1 cellular context compared by ENCODE assay signal in the genomic region with DNA sequence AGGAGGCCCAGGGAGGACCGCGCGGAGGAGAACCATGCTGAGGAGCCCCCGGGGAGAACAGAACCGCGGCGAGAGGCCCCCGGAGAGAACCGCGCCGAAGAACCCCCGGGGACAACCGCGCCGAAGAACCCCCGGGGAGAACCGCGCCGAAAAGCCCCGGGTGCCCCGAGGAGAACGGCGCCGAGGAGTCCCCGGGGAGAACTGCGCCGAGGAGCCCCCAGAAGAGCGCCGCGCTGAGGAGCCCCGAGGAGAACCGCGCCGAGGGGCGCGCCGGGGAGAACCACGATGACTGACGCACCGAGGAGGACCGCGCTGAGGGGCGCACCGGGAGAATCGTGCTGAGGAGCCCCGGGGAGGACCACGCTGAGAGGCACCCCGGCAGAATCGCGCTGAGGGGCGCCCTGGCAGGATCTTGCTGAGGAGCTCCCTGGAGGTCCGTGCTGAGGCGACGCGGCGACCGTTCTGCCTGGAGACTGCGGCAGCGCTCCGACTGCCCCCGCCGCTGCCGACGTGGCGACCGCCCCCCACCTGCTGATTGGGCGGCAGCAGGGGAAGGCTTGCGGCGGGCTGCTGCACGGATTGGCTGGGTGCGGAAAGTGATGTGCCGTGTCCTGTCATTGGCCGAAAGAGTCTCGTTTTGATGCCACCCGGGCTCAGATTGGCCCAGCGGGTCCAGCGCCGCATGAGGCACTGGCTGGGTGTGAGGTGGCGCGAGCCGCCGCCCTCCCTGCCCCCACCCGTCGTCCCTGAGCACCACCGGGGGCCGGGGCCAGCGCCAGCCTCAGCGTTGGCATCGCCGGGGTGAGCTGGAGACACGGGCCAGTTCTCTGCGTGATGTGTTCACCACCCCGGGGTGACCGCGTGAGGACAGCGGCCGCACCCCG.
TF ChIP-seq lines count a peak whose summit lies in the region.

A gene (minus strand): TSS at position 464 of the 884 bp plus-strand sequence.

TF ChIP-seq in K562, 482 proteins besides CTCF, POLR2A, EP300 and RAD21 (continued from another document and continues in another):
- TF ChIP-seq, protein P1, sequence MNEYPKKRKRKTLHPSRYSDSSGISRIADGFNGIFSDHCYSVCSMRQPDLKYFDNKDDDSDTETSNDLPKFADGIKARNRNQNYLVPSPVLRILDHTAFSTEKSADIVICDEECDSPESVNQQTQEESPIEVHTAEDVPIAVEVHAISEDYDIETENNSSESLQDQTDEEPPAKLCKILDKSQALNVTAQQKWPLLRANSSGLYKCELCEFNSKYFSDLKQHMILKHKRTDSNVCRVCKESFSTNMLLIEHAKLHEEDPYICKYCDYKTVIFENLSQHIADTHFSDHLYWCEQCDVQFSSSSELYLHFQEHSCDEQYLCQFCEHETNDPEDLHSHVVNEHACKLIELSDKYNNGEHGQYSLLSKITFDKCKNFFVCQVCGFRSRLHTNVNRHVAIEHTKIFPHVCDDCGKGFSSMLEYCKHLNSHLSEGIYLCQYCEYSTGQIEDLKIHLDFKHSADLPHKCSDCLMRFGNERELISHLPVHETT (CRISPR knock-in tag; conservative IDR thresholded peaks at IDR 0.05 in 1 of 2, IDR thresholded peaks at IDR 0.05 in 1 of 2): 0 out of 4 replicates have a peak, but pooled peaks of 1 of the 2 experiments have one; percentile 9
- TF ChIP-seq, protein P2, sequence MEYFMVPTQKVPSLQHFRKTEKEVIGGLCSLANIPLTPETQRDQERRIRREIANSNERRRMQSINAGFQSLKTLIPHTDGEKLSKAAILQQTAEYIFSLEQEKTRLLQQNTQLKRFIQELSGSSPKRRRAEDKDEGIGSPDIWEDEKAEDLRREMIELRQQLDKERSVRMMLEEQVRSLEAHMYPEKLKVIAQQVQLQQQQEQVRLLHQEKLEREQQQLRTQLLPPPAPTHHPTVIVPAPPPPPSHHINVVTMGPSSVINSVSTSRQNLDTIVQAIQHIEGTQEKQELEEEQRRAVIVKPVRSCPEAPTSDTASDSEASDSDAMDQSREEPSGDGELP (CRISPR knock-in tag; IDR thresholded peaks at IDR 0.05; ENCODE audit: borderline replicate concordance): peak; percentile 72
- TF ChIP-seq WHSC1 (IDR thresholded peaks at IDR 0.05; ENCODE audit: low read length): no peak
- peak; percentile 69; the same call in 1 of the 2 replicates for TF ChIP-seq ESRRA (IDR thresholded peaks at IDR 0.05; ENCODE audit: borderline replicate concordance, low read depth)
- peak; percentile 3; the same call in 1 of the 2 replicates for TF ChIP-seq CBFB (CRISPR knock-in tag; IDR thresholded peaks at IDR 0.05)
- TF ChIP-seq TFAM (CRISPR knock-in tag; conservative IDR thresholded peaks at IDR 0.05): no peak
- TF ChIP-seq LEF1 (IDR thresholded peaks at IDR 0.05): peak; percentile 22; the same call in 1 of the 2 replicates
- TF ChIP-seq ZBTB1 (CRISPR knock-in tag; IDR thresholded peaks at IDR 0.05; ENCODE audit: borderline replicate concordance, low read depth): peak; percentile 45; the same call in 1 of the 2 replicates
- TF ChIP-seq, protein P3, sequence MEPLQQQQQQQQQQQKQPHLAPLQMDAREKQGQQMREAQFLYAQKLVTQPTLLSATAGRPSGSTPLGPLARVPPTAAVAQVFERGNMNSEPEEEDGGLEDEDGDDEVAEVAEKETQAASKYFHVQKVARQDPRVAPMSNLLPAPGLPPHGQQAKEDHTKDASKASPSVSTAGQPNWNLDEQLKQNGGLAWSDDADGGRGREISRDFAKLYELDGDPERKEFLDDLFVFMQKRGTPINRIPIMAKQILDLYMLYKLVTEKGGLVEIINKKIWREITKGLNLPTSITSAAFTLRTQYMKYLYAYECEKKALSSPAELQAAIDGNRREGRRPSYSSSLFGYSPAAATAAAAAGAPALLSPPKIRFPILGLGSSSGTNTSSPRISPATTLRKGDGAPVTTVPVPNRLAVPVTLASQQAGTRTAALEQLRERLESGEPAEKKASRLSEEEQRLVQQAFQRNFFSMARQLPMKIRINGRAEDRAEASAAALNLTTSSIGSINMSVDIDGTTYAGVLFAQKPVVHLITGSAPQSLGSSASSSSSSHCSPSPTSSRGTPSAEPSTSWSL (CRISPR knock-in tag; IDR thresholded peaks at IDR 0.05; ENCODE audit: borderline replicate concordance): no peak
- TF ChIP-seq, protein P4, sequence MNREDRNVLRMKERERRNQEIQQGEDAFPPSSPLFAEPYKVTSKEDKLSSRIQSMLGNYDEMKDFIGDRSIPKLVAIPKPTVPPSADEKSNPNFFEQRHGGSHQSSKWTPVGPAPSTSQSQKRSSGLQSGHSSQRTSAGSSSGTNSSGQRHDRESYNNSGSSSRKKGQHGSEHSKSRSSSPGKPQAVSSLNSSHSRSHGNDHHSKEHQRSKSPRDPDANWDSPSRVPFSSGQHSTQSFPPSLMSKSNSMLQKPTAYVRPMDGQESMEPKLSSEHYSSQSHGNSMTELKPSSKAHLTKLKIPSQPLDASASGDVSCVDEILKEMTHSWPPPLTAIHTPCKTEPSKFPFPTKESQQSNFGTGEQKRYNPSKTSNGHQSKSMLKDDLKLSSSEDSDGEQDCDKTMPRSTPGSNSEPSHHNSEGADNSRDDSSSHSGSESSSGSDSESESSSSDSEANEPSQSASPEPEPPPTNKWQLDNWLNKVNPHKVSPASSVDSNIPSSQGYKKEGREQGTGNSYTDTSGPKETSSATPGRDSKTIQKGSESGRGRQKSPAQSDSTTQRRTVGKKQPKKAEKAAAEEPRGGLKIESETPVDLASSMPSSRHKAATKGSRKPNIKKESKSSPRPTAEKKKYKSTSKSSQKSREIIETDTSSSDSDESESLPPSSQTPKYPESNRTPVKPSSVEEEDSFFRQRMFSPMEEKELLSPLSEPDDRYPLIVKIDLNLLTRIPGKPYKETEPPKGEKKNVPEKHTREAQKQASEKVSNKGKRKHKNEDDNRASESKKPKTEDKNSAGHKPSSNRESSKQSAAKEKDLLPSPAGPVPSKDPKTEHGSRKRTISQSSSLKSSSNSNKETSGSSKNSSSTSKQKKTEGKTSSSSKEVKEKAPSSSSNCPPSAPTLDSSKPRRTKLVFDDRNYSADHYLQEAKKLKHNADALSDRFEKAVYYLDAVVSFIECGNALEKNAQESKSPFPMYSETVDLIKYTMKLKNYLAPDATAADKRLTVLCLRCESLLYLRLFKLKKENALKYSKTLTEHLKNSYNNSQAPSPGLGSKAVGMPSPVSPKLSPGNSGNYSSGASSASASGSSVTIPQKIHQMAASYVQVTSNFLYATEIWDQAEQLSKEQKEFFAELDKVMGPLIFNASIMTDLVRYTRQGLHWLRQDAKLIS (CRISPR knock-in tag; IDR thresholded peaks at IDR 0.05): peak; percentile 97
- TF ChIP-seq, protein P5, sequence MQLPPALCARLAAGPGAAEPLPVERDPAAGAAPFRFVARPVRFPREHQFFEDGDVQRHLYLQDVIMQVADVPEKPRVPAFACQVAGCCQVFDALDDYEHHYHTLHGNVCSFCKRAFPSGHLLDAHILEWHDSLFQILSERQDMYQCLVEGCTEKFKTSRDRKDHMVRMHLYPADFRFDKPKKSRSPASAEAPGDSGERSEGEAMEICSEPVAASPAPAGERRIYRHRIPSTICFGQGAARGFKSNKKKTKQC (CRISPR knock-in tag; IDR thresholded peaks at IDR 0.05): peak; percentile 22; the same call in 1 of the 2 replicates
- TF ChIP-seq, protein P6, sequence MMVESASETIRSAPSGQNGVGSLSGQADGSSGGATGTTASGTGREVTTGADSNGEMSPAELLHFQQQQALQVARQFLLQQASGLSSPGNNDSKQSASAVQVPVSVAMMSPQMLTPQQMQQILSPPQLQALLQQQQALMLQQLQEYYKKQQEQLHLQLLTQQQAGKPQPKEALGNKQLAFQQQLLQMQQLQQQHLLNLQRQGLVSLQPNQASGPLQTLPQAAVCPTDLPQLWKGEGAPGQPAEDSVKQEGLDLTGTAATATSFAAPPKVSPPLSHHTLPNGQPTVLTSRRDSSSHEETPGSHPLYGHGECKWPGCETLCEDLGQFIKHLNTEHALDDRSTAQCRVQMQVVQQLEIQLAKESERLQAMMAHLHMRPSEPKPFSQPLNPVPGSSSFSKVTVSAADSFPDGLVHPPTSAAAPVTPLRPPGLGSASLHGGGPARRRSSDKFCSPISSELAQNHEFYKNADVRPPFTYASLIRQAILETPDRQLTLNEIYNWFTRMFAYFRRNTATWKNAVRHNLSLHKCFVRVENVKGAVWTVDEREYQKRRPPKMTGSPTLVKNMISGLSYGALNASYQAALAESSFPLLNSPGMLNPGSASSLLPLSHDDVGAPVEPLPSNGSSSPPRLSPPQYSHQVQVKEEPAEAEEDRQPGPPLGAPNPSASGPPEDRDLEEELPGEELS (CRISPR knock-in tag; IDR thresholded peaks at IDR 0.05; ENCODE audit: borderline replicate concordance): 0 out of 2 replicates have a peak, but pooled peaks have one; percentile 63
- TF ChIP-seq, protein P7, sequence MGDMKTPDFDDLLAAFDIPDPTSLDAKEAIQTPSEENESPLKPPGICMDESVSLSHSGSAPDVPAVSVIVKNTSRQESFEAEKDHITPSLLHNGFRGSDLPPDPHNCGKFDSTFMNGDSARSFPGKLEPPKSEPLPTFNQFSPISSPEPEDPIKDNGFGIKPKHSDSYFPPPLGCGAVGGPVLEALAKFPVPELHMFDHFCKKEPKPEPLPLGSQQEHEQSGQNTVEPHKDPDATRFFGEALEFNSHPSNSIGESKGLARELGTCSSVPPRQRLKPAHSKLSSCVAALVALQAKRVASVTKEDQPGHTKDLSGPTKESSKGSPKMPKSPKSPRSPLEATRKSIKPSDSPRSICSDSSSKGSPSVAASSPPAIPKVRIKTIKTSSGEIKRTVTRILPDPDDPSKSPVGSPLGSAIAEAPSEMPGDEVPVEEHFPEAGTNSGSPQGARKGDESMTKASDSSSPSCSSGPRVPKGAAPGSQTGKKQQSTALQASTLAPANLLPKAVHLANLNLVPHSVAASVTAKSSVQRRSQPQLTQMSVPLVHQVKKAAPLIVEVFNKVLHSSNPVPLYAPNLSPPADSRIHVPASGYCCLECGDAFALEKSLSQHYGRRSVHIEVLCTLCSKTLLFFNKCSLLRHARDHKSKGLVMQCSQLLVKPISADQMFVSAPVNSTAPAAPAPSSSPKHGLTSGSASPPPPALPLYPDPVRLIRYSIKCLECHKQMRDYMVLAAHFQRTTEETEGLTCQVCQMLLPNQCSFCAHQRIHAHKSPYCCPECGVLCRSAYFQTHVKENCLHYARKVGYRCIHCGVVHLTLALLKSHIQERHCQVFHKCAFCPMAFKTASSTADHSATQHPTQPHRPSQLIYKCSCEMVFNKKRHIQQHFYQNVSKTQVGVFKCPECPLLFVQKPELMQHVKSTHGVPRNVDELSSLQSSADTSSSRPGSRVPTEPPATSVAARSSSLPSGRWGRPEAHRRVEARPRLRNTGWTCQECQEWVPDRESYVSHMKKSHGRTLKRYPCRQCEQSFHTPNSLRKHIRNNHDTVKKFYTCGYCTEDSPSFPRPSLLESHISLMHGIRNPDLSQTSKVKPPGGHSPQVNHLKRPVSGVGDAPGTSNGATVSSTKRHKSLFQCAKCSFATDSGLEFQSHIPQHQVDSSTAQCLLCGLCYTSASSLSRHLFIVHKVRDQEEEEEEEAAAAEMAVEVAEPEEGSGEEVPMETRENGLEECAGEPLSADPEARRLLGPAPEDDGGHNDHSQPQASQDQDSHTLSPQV (IDR thresholded peaks at IDR 0.05): no peak
- TF ChIP-seq, protein P8, sequence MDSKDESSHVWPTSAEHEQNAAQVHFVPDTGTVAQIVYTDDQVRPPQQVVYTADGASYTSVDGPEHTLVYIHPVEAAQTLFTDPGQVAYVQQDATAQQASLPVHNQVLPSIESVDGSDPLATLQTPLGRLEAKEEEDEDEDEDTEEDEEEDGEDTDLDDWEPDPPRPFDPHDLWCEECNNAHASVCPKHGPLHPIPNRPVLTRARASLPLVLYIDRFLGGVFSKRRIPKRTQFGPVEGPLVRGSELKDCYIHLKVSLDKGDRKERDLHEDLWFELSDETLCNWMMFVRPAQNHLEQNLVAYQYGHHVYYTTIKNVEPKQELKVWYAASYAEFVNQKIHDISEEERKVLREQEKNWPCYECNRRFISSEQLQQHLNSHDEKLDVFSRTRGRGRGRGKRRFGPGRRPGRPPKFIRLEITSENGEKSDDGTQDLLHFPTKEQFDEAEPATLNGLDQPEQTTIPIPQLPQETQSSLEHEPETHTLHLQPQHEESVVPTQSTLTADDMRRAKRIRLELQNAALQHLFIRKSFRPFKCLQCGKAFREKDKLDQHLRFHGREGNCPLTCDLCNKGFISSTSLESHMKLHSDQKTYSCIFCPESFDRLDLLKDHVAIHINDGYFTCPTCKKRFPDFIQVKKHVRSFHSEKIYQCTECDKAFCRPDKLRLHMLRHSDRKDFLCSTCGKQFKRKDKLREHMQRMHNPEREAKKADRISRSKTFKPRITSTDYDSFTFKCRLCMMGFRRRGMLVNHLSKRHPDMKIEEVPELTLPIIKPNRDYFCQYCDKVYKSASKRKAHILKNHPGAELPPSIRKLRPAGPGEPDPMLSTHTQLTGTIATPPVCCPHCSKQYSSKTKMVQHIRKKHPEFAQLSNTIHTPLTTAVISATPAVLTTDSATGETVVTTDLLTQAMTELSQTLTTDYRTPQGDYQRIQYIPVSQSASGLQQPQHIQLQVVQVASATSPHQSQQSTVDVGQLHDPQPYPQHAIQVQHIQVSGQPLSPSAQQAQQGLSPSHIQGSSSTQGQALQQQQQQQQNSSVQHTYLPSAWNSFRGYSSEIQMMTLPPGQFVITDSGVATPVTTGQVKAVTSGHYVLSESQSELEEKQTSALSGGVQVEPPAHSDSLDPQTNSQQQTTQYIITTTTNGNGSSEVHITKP (IDR thresholded peaks at IDR 0.05; ENCODE audit: partially characterized antibody): peak; percentile 95
- TF ChIP-seq HNRNPL (IDR thresholded peaks at IDR 0.05; ENCODE audit: low read depth, low read length): peak; percentile 93
- TF ChIP-seq RB1 (IDR thresholded peaks at IDR 0.05; ENCODE audit: low read depth): peak; percentile 41
- TF ChIP-seq PHF8 (IDR thresholded peaks at IDR 0.05; ENCODE audit: borderline replicate concordance, low read length): peak; percentile 83; the same call in 1 of the 2 replicates
- peak; percentile 98 for TF ChIP-seq NFYB (IDR thresholded peaks at IDR 0.05; ENCODE audit: extremely low read depth, insufficient read length)
- peak; percentile 53 for TF ChIP-seq BRD9 (IDR thresholded peaks at IDR 0.05; ENCODE audit: low read depth, partially characterized antibody)
- TF ChIP-seq, protein P9, sequence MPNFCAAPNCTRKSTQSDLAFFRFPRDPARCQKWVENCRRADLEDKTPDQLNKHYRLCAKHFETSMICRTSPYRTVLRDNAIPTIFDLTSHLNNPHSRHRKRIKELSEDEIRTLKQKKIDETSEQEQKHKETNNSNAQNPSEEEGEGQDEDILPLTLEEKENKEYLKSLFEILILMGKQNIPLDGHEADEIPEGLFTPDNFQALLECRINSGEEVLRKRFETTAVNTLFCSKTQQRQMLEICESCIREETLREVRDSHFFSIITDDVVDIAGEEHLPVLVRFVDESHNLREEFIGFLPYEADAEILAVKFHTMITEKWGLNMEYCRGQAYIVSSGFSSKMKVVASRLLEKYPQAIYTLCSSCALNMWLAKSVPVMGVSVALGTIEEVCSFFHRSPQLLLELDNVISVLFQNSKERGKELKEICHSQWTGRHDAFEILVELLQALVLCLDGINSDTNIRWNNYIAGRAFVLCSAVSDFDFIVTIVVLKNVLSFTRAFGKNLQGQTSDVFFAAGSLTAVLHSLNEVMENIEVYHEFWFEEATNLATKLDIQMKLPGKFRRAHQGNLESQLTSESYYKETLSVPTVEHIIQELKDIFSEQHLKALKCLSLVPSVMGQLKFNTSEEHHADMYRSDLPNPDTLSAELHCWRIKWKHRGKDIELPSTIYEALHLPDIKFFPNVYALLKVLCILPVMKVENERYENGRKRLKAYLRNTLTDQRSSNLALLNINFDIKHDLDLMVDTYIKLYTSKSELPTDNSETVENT (CRISPR knock-in tag; IDR thresholded peaks at IDR 0.05): peak; percentile 61; the same call in 1 of the 2 replicates
- peak; percentile 17 for TF ChIP-seq SP2 (IDR thresholded peaks at IDR 0.05; ENCODE audit: extremely low read depth, low read depth, low read length, poor library complexity, severe bottlenecking)
